1 cellular context compared by ENCODE assay signal in genomic region chr11:64850979-64851567, GRCh38.
A peak's percentile ranks its signal among the peaks of the same experiment; 100 is the strongest.
TF ChIP-seq lines count a peak whose summit lies in the region.

No MANE protein-coding gene starts in this region.

TF ChIP-seq in GM12878, 131 proteins besides CTCF, POLR2A, EP300 and RAD21 (continued from another document):
- peak; percentile 84 for TF ChIP-seq MLLT1 (IDR thresholded peaks at IDR 0.05)
- peak; percentile 75 for TF ChIP-seq BACH1 (IDR thresholded peaks at IDR 0.05; ENCODE audit: borderline replicate concordance)
- TF ChIP-seq FOS (IDR thresholded peaks at IDR 0.05; ENCODE audit: borderline replicate concordance, extremely low read depth, insufficient read length), result no peak
- peak; percentile 55 for TF ChIP-seq YY1 (IDR thresholded peaks at IDR 0.05; ENCODE audit: low read depth, low read length)
- TF ChIP-seq CBX5 (IDR thresholded peaks at IDR 0.05; ENCODE audit: low read depth), result no peak
- no peak for TF ChIP-seq IRF5 (IDR thresholded peaks at IDR 0.05; ENCODE audit: borderline replicate concordance)
- peak; percentile 93 for TF ChIP-seq CBFB (IDR thresholded peaks at IDR 0.05; ENCODE audit: low read depth)
- peak; percentile 79 for TF ChIP-seq CREM (IDR thresholded peaks at IDR 0.05; ENCODE audit: low read depth)
- peak; percentile 89 for TF ChIP-seq MEF2B (IDR thresholded peaks at IDR 0.05; ENCODE audit: partially characterized antibody, poor library complexity, severe bottlenecking)
- peak; percentile 72; the same call in 1 of the 2 replicates for TF ChIP-seq IRF4 (IDR thresholded peaks at IDR 0.05; ENCODE audit: low read depth, low read length)
- peak; percentile 68; the same call in 1 of the 2 replicates for TF ChIP-seq ZBTB4 (CRISPR knock-in tag; IDR thresholded peaks at IDR 0.05)
- TF ChIP-seq ZBTB33 (IDR thresholded peaks at IDR 0.05), result no peak
- peak; percentile 31; the same call in 1 of the 2 replicates for TF ChIP-seq STAT1 (conservative IDR thresholded peaks at IDR 0.05)
- peak; percentile 54 for TF ChIP-seq JUNB (IDR thresholded peaks at IDR 0.05)
- TF ChIP-seq IRF3 (IDR thresholded peaks at IDR 0.05), result no peak
- peak; percentile 80 for TF ChIP-seq SP1 (IDR thresholded peaks at IDR 0.05; ENCODE audit: low read depth, low read length)
- TF ChIP-seq NKRF (conservative IDR thresholded peaks at IDR 0.05), result 0 out of 2 replicates have a peak, but pooled peaks have one; percentile 58
- peak; percentile 63 for TF ChIP-seq ZNF687 (IDR thresholded peaks at IDR 0.05)
- TF ChIP-seq IKZF1 (conservative IDR thresholded peaks at IDR 0.05), result peak; percentile 98
- TF ChIP-seq HDGF (IDR thresholded peaks at IDR 0.05), result peak; percentile 69; the same call in 1 of the 2 replicates
- TF ChIP-seq EGR1 (IDR thresholded peaks at IDR 0.05; ENCODE audit: borderline replicate concordance in 1 of 2, low read depth in 2 of 2, low read length in 2 of 2), result peak; percentile 51 to 95
